ENCODE assay signal across 17 cellular contexts in genomic region chr3:11150256-11150655, GRCh38.
"Had no signal": no experiment of that assay in that cellular context is flagged by ENCODE, and none has a peak within 500 bp of the region (broad histone marks: within the 10 kb centered on the region; RNA-seq: fewer than 3 reads in every experiment).

No MANE protein-coding gene starts in this region.

- H2AFZ ChIP-seq: neural progenitor cell had no signal

- H3K9ac ChIP-seq: neural progenitor cell had no signal

- DNase-seq: dorsolateral prefrontal cortex; effector CD8-positive, alpha-beta T cell; heart left ventricle; hippocampal formation; left colon; mammary epithelial cell; midbrain; occipital lobe; small intestine; stimulated activated CD4-positive, alpha-beta T cell treated with anti-CD3 and anti-CD28 coated beads, Interleukin-12 subunit alpha, Interleukin-12 subunit beta, amount 100 ng/mL, for 4 hours; stimulated activated naive CD4-positive, alpha-beta T cell; stomach; substantia nigra had no signal

- H3K9me3 ChIP-seq: heart left ventricle, stomach had no signal

- H3K27ac Mint-ChIP-seq: natural killer cell treated with Interleukin-12 subunit alpha and Interleukin-12 subunit beta and Interleukin-15 and Interleukin-18, amount 100 ng/mL, for 72 hours; neural progenitor cell; type B pancreatic cell had no signal

- H3K27ac ChIP-seq: dorsolateral prefrontal cortex, neural progenitor cell, stomach had no signal

- H3K4me3 Mint-ChIP-seq: natural killer cell treated with Interleukin-12 subunit alpha and Interleukin-12 subunit beta and Interleukin-15 and Interleukin-18, amount 100 ng/mL, for 72 hours; neural progenitor cell; type B pancreatic cell had no signal

- H3K36me3 ChIP-seq: heart left ventricle, neural progenitor cell, stomach had no signal

- H3K36me3 Mint-ChIP-seq: natural killer cell treated with Interleukin-12 subunit alpha and Interleukin-12 subunit beta and Interleukin-15 and Interleukin-18, amount 100 ng/mL, for 72 hours; neural progenitor cell; type B pancreatic cell had no signal

- ATAC-seq: left colon; natural killer cell treated with Interleukin-12 subunit alpha and Interleukin-12 subunit beta and Interleukin-15 and Interleukin-18, amount 100 ng/mL, for 72 hours had no signal

- H3K9me3 Mint-ChIP-seq: natural killer cell treated with Interleukin-12 subunit alpha and Interleukin-12 subunit beta and Interleukin-15 and Interleukin-18, amount 100 ng/mL, for 72 hours; neural progenitor cell; type B pancreatic cell had no signal

- H3K4me2 ChIP-seq: neural progenitor cell had no signal

- H3K4me3 ChIP-seq: coronary artery, dorsolateral prefrontal cortex, heart left ventricle, neural progenitor cell, stomach had no signal
